In the genomic region with DNA sequence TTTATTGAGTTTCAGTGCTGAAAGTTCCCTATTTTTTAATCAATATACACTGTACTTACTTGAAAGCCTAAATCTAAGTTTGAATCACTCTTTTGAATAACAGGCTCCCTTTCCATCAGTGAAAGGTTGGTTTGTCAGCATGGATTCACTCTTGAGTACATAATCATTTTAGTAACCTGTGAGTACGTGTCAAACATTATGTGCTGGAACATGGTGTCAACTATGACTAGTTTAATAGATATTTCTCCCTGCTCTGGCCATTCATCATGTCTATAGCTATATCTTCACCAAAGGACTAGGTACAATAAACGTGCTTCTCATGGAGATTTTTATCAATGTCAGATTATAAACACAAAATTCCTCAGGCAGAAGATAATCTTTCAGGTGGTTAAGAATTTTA, we compare ENCODE assay signal across 23 cellular contexts.
DNase-seq lines count a peak whose midpoint lies in the region; ATAC-seq, FAIRE-seq and TF ChIP-seq lines count a peak whose summit lies in the region.
"Had no signal": no experiment of that assay in that cellular context is flagged by ENCODE, and none has a peak within 500 bp of the region (broad histone marks: within the 10 kb centered on the region; RNA-seq: fewer than 3 reads in every experiment).

No MANE protein-coding gene starts in this region.

- H4K20me1 ChIP-seq in PC-3 (ENCODE audit: low read length) (no peaks in the 10 kb centered on the region), keratinocyte (ENCODE audit: control insufficient read depth, extremely low read depth, insufficient read depth, low read length) (no peaks in the 10 kb centered on the region)

- no peaks in the 10 kb centered on the region for H3K36me3 ChIP-seq in PC-3 (ENCODE audit: low read depth, low read length)
- no peaks in the 10 kb centered on the region for H3K36me3 ChIP-seq in RWPE2 (ENCODE audit: low read depth)
- H3K36me3 ChIP-seq in keratinocyte (ENCODE audit: control insufficient read depth in 2 of 2, extremely low read depth in 1 of 2, insufficient read depth in 2 of 2, low read length in 2 of 2): no peaks in the 10 kb centered on the region
- H3K36me3 ChIP-seq: BE2C had no signal

- intact Hi-C loops in PC-3 (cut with micrococcal nuclease): no loop called here

- no peaks in the 10 kb centered on the region for H3K36me3 Mint-ChIP-seq in mesothelial cell of epicardium
- H3K36me3 Mint-ChIP-seq: CD4-positive, CD25-positive, alpha-beta regulatory T cell; CD8-positive, alpha-beta memory T cell had no signal

- no peaks in the 10 kb centered on the region for H3K9me1 ChIP-seq in keratinocyte (ENCODE audit: control insufficient read depth, extremely low read depth, insufficient read depth, low read length)

- BruUV-seq in PC-3 (replicated peaks; lab: Mats Ljungman, UMichigan): no TSS peak

- CTCF ChIA-PET in PC-3 (lab: Charles Lee): no interaction called here

- H3K4me2 ChIP-seq in PC-3 (ENCODE audit: low read length) (no peak overlapping the region), keratinocyte (ENCODE audit: control insufficient read depth, extremely low read depth, insufficient read depth, low read depth, low read length) (no peak overlapping the region)

- H3K9me3 Mint-ChIP-seq in mesothelial cell of epicardium: no peaks in the 10 kb centered on the region
- H3K9me3 Mint-ChIP-seq: CD4-positive, CD25-positive, alpha-beta regulatory T cell; CD8-positive, alpha-beta memory T cell; HFFc6 had no signal

- H3K27me3 Mint-ChIP-seq in mesothelial cell of epicardium (ENCODE audit: low read depth): no peaks in the 10 kb centered on the region
- H3K27me3 Mint-ChIP-seq: CD4-positive, CD25-positive, alpha-beta regulatory T cell had no signal

- H3K9me3 ChIP-seq in PC-3 (ENCODE audit: low read length) (no peaks in the 10 kb centered on the region), RWPE2 (ENCODE audit: severe bottlenecking) (no peaks in the 10 kb centered on the region), keratinocyte (ENCODE audit: control insufficient read depth, low read depth, low read length) (no peaks in the 10 kb centered on the region)
- H3K9me3 ChIP-seq: BE2C had no signal

- peaks cover 11% of the 10 kb centered on the region for H3K4me1 ChIP-seq in PC-3 (ENCODE audit: insufficient read depth, low read length)
- peaks cover 18% of the 10 kb centered on the region for H3K4me1 ChIP-seq in RWPE2 (ENCODE audit: insufficient read depth, poor library complexity, severe bottlenecking)
- H3K4me1 ChIP-seq in keratinocyte (ENCODE audit: control insufficient read depth, extremely low read depth, insufficient read depth, low read length): peaks cover 6% of the 10 kb centered on the region
- H3K4me1 ChIP-seq: BE2C had no signal

- H3K9ac ChIP-seq in PC-3 (ENCODE audit: low read length) (no peak overlapping the region), keratinocyte (ENCODE audit: control insufficient read depth, extremely low read depth, insufficient read depth, low read length) (no peak overlapping the region)

- POLR2A ChIA-PET in PC-3 (lab: Charles Lee; ENCODE audit: unreplicated experiment): no interaction called here

- ATAC-seq in PC-3 (no peak), RWPE2 (ENCODE audit: low read depth) (peak; percentile 86), HG03469 (IDR thresholded peaks at IDR 0.05; ENCODE audit: unreplicated experiment) (no peak)
- ATAC-seq: GM12878, HCT116, HepG2 had no signal

- no peaks in the 10 kb centered on the region for H3F3A ChIP-seq in PC-3 (ENCODE audit: low read length, unreplicated experiment)

- H2AFZ ChIP-seq in PC-3 (ENCODE audit: low read length): no peak overlapping the region
- H2AFZ ChIP-seq in keratinocyte (ENCODE audit: control insufficient read depth, low read length): no peak overlapping the region

- FAIRE-seq in keratinocyte (lab: Jason Lieb, UNC): peak; percentile 64
- FAIRE-seq: GM12878, HepG2 had no signal

- H3K79me2 ChIP-seq in PC-3 (ENCODE audit: low read length): no peaks in the 10 kb centered on the region
- H3K79me2 ChIP-seq in keratinocyte (ENCODE audit: control insufficient read depth, insufficient read depth, low read length): no peaks in the 10 kb centered on the region

- H3K9me2 ChIP-seq in PC-3 (replicated peaks; ENCODE audit: low read length): no peaks in the 10 kb centered on the region

- DNase-seq in PC-3 (peak; percentile 25), RWPE2 (ENCODE audit: low spot score) (no peak), epithelial cell of prostate (ENCODE audit: low read depth, low spot score) (peak; percentile 57), keratinocyte (ENCODE audit: low read depth, low spot score) (peak; percentile 48), NCI-H1105 (lab: John Stamatoyannopoulos, UW) (no peak), mesothelial cell of epicardium (ENCODE audit: low spot score in 2 of 2, unreplicated experiment in 2 of 2) (no peak)
- DNase-seq: ACHN; BE2C; C1 segment of cervical spinal cord; CD4-positive, CD25-positive, alpha-beta regulatory T cell; CD8-positive, alpha-beta memory T cell; COR-L47; DMS 273 treated with DMSO at 0.1 percent for 48 hours; DMS53; DND-41; EL; GOT3; H7; HFFc6 had no signal

- H3K4me3 ChIP-seq in PC-3 (ENCODE audit: low read length): no peak overlapping the region
- H3K4me3 ChIP-seq in RWPE2 (ENCODE audit: severe bottlenecking): no peak overlapping the region
- H3K4me3 ChIP-seq in keratinocyte (ENCODE audit: control insufficient read depth in 2 of 3, extremely low read depth in 1 of 3, insufficient read depth in 2 of 3, low read depth in 1 of 3, low read length in 3 of 3): no peak overlapping the region
- H3K4me3 ChIP-seq: GM12878 had no signal

- no peak overlapping the region for H3K4me3 Mint-ChIP-seq in mesothelial cell of epicardium
- H3K4me3 Mint-ChIP-seq: CD4-positive, CD25-positive, alpha-beta regulatory T cell; CD8-positive, alpha-beta memory T cell; HFFc6 had no signal

- H3K4me1 Mint-ChIP-seq in mesothelial cell of epicardium: peaks cover 9% of the 10 kb centered on the region
- H3K4me1 Mint-ChIP-seq: CD4-positive, CD25-positive, alpha-beta regulatory T cell; CD8-positive, alpha-beta memory T cell had no signal

- H3K27ac ChIP-seq in PC-3 (ENCODE audit: low read length) (no peak overlapping the region), RWPE2 (ENCODE audit: poor library complexity, severe bottlenecking) (peak overlapping the region; percentile 17), epithelial cell of prostate (peak overlapping the region; percentile 22), keratinocyte (ENCODE audit: control insufficient read depth, insufficient read depth, low read length) (no peak overlapping the region)

- TF ChIP-seq CTCF in PC-3 (conservative IDR thresholded peaks at IDR 0.05; ENCODE audit: low read depth, low read length) (no peak), RWPE2 (IDR thresholded peaks at IDR 0.05; ENCODE audit: poor library complexity, severe bottlenecking) (no peak), keratinocyte (optimal IDR thresholded peaks at IDR 0.05 in 1 of 3, IDR thresholded peaks at IDR 0.05 in 1 of 3, conservative IDR thresholded peaks at IDR 0.05 in 1 of 3; ENCODE audit: extremely low read depth in 1 of 3, insufficient read depth in 2 of 3, low read length in 3 of 3) (no peak), mesothelial cell of epicardium (IDR thresholded peaks at IDR 0.05; ENCODE audit: unreplicated experiment) (no peak)

- dilution Hi-C loops in keratinocyte (cut with MboI; ENCODE audit: extremely low pct_ligation_motif_present, low sequenced_read_pairs): no loop called here

- no peak overlapping the region for H3K27ac Mint-ChIP-seq in mesothelial cell of epicardium
- H3K27ac Mint-ChIP-seq: CD8-positive, alpha-beta memory T cell; HFFc6 had no signal

- H3K27me3 ChIP-seq in PC-3 (ENCODE audit: low read length): no peaks in the 10 kb centered on the region
- no peaks in the 10 kb centered on the region for H3K27me3 ChIP-seq in RWPE2 (ENCODE audit: insufficient read depth, poor library complexity, severe bottlenecking)
- no peaks in the 10 kb centered on the region for H3K27me3 ChIP-seq in keratinocyte (ENCODE audit: control insufficient read depth, extremely low read depth, insufficient read depth, low read length)
- H3K27me3 ChIP-seq: BE2C had no signal

Comparison
In these comparisons a context has a peak if more than half of its experiments do, and no peak if none do; other contexts are left out.
1. DNase-seq: peak in PC-3 (single experiment), epithelial cell of prostate (single experiment) and keratinocyte (single experiment); none in RWPE2 (single experiment), NCI-H1105 (single experiment) and mesothelial cell of epicardium (0 of 2).
2. H3K27ac ChIP-seq: peak in RWPE2 (single experiment) and epithelial cell of prostate (single experiment); none in PC-3 (single experiment) and keratinocyte (single experiment).